In genomic region chr4:7019367-7019766, GRCh38 we compare ENCODE assay signal across 26 cellular contexts.
"Had no signal": no experiment of that assay in that cellular context is flagged by ENCODE, and none has a peak within 500 bp of the region (broad histone marks: within the 10 kb centered on the region; RNA-seq: fewer than 3 reads in every experiment).

No MANE protein-coding gene starts in this region.

- H3K9me3 Mint-ChIP-seq: activated T-helper 17 cell treated with anti-CD3 and anti-CD28 coated beads, Interleukin-2, amount 50 U/mL, for 72 hours; central memory CD8-positive, alpha-beta T cell; mesothelial cell of epicardium; naive B cell; nephron progenitor cell; T-helper 2 cell treated with Interferon-gamma antibody and Interleukin-4, amounts not matched to agents 5 μg/mL and 100 μg/mL, for 36 hours had no signal

- DNase-seq: activated CD4-positive, alpha-beta T cell treated with anti-CD3 and anti-CD28 coated beads for 36 hours; activated CD4-positive, CD25-positive, alpha-beta regulatory T cell; activated CD8-positive, alpha-beta memory T cell treated with anti-CD3 and anti-CD28 coated beads, Interleukin-2, amount 10 ng/mL, durations not matched to agents 7 days and 5 days; activated CD8-positive, alpha-beta T cell treated with anti-CD3 and anti-CD28 coated beads, Interleukin-2, amount 10 ng/mL, durations not matched to agents 7 days and 5 days; activated gamma-delta T cell treated with Interleukin-2 at 50 U/mL for 16 hours; activated naive CD4-positive, alpha-beta T cell treated with anti-CD3 and anti-CD28 coated beads, Interleukin-2, amount 50 U/mL, for 16 hours; amniotic stem cell; dermis blood vessel endothelial cell; effector CD4-positive, alpha-beta T cell; kidney glomerular epithelial cell; left ventricle myocardium inferior; mammary epithelial cell; naive B cell; nephron progenitor cell; nucleus accumbens; right cardiac atrium; stimulated activated CD4-positive, alpha-beta T cell treated with anti-CD3 and anti-CD28 coated beads, Interleukin-2, amount 100 ng/mL, for 48 hours; stimulated activated naive CD4-positive, alpha-beta T cell treated with Interleukin-2 at 50 U/mL for 16 hours; T-helper 1 cell; thyroid gland had no signal

- H3K4me1 Mint-ChIP-seq: activated CD4-positive, alpha-beta T cell treated with anti-CD3 and anti-CD28 coated beads for 36 hours; activated T-helper 17 cell treated with anti-CD3 and anti-CD28 coated beads, Interleukin-2, amount 50 U/mL, for 72 hours; mesothelial cell of epicardium had no signal

- H2AFZ ChIP-seq: parathyroid adenoma had no signal

- H3K27me3 Mint-ChIP-seq: activated CD4-positive, alpha-beta T cell treated with anti-CD3 and anti-CD28 coated beads for 36 hours; activated CD8-positive, alpha-beta memory T cell treated with anti-CD3 and anti-CD28 coated beads, Interleukin-2, amount 10 ng/mL, durations not matched to agents 7 days and 5 days; activated T-helper 17 cell treated with anti-CD3 and anti-CD28 coated beads, Interleukin-2, amount 50 U/mL, for 72 hours; central memory CD8-positive, alpha-beta T cell; naive B cell had no signal

- H3K79me2 ChIP-seq: parathyroid adenoma had no signal

- H3K27ac Mint-ChIP-seq: activated CD4-positive, alpha-beta T cell treated with anti-CD3 and anti-CD28 coated beads for 36 hours; activated CD8-positive, alpha-beta memory T cell treated with anti-CD3 and anti-CD28 coated beads, Interleukin-2, amount 10 ng/mL, durations not matched to agents 7 days and 5 days; activated T-helper 17 cell treated with anti-CD3 and anti-CD28 coated beads, Interleukin-2, amount 50 U/mL, for 72 hours; mesothelial cell of epicardium; naive B cell; T-helper 2 cell treated with Interferon-gamma antibody and Interleukin-4, amounts not matched to agents 5 μg/mL and 100 μg/mL, for 36 hours had no signal

- ATAC-seq: activated CD4-positive, alpha-beta T cell treated with anti-CD3 and anti-CD28 coated beads for 36 hours; activated CD8-positive, alpha-beta memory T cell treated with anti-CD3 and anti-CD28 coated beads, Interleukin-2, amount 10 ng/mL, durations not matched to agents 7 days and 5 days; activated CD8-positive, alpha-beta T cell treated with anti-CD3 and anti-CD28 coated beads, Interleukin-2, amount 10 ng/mL, durations not matched to agents 7 days and 5 days; activated T-helper 17 cell treated with anti-CD3 and anti-CD28 coated beads, Interleukin-2, amount 50 U/mL, for 72 hours; right cardiac atrium had no signal

- H3K9me3 ChIP-seq: breast epithelium, left ventricle myocardium inferior, thyroid gland had no signal

- H3K4me1 ChIP-seq: breast epithelium, parathyroid adenoma, thyroid gland had no signal

- H3K4me3 ChIP-seq: breast epithelium, left ventricle myocardium inferior, thyroid gland had no signal

- H3K27ac ChIP-seq: breast epithelium, left ventricle myocardium inferior, parathyroid adenoma, thyroid gland had no signal

- H3K27me3 ChIP-seq: breast epithelium, thyroid gland had no signal

- H3K4me3 Mint-ChIP-seq: activated CD4-positive, alpha-beta T cell treated with anti-CD3 and anti-CD28 coated beads for 36 hours; activated CD8-positive, alpha-beta memory T cell treated with anti-CD3 and anti-CD28 coated beads, Interleukin-2, amount 10 ng/mL, durations not matched to agents 7 days and 5 days; activated CD8-positive, alpha-beta T cell treated with anti-CD3 and anti-CD28 coated beads, Interleukin-2, amount 10 ng/mL, durations not matched to agents 7 days and 5 days; activated T-helper 17 cell treated with anti-CD3 and anti-CD28 coated beads, Interleukin-2, amount 50 U/mL, for 72 hours; central memory CD8-positive, alpha-beta T cell; mesothelial cell of epicardium; naive B cell; nephron progenitor cell; T-helper 2 cell treated with Interferon-gamma antibody and Interleukin-4, amounts not matched to agents 5 μg/mL and 100 μg/mL, for 36 hours had no signal
